Comparison of ENCODE assay signal across 1 cellular context in genomic region chr6:35647400-35647799, GRCh38.
TF ChIP-seq lines count a peak whose summit lies in the region.

No MANE protein-coding gene starts in this region.

TF ChIP-seq in H1, 55 proteins besides CTCF, POLR2A, EP300 and RAD21:
- TF ChIP-seq POU5F1 (IDR thresholded peaks at IDR 0.05; ENCODE audit: low read depth, low read length) (no peak), SP4 (IDR thresholded peaks at IDR 0.05; ENCODE audit: low read length) (no peak), RFX5 (IDR thresholded peaks at IDR 0.05; ENCODE audit: borderline replicate concordance, low read depth, low read length) (no peak), GABPA (IDR thresholded peaks at IDR 0.05; ENCODE audit: borderline replicate concordance, insufficient read depth, low read length) (no peak), CBX8 (IDR thresholded peaks at IDR 0.05; ENCODE audit: borderline replicate concordance, low read depth, low read length) (no peak), NRF1 (IDR thresholded peaks at IDR 0.05; ENCODE audit: low read depth, low read length) (no peak), TAF1 (IDR thresholded peaks at IDR 0.05; ENCODE audit: low read depth, low read length) (no peak), TBP (IDR thresholded peaks at IDR 0.05; ENCODE audit: low read depth, low read length) (no peak), JUN (IDR thresholded peaks at IDR 0.05; ENCODE audit: low read depth, low read length) (no peak), BCL11A (IDR thresholded peaks at IDR 0.05; ENCODE audit: low read depth in 2 of 2, low read length in 2 of 2) (no peak), KDM4A (IDR thresholded peaks at IDR 0.05; ENCODE audit: low read depth, low read length, severe bottlenecking) (no peak), SUZ12 (IDR thresholded peaks at IDR 0.05; ENCODE audit: low read length) (no peak), SIRT6 (IDR thresholded peaks at IDR 0.05; ENCODE audit: low read length) (no peak), SP2 (IDR thresholded peaks at IDR 0.05; ENCODE audit: low read length) (no peak), CTBP2 (IDR thresholded peaks at IDR 0.05; ENCODE audit: borderline replicate concordance, insufficient read depth, insufficient read length, low read length) (no peak), E2F6 (IDR thresholded peaks at IDR 0.05) (no peak), BACH1 (IDR thresholded peaks at IDR 0.05; ENCODE audit: low read length) (no peak), CBX5 (IDR thresholded peaks at IDR 0.05; ENCODE audit: low read depth, low read length) (no peak), CHD7 (IDR thresholded peaks at IDR 0.05; ENCODE audit: insufficient replicate concordance, low read length) (no peak)
